8 cellular contexts compared by ENCODE assay signal in the genomic region with DNA sequence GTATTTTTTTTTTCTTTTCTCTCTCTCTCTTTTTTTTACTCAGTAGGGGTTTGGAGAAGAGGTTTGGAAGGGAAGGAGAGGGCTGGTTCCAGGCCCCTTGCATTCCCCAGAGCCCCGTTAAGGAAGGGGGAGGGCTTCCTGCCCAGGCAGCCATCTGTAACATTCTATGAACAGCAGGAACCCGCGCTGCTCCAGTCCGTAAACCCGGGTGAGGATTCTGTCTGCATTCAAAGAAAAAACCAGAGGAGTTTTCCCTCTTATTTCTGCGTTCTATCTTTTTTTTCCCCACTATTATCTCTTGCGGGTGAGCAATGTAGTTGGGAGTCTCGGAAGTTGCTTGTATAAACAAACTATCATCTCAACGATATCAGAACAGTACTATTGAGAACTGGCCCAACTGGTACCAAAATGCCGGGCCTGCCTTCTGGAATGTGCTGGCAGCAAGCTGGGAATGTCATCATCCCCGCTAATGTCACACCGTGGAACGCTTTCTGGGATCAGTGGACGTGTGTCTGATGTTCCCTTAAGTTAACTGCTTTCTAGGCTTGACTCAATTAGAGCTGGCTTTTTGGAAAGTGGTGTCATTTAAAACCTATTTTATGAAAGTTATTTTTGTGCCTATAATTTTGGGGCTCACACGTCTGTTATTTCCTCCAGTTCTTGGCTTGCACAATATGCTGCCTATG.
DNase-seq lines count a peak whose midpoint lies in the region; ATAC-seq and TF ChIP-seq lines count a peak whose summit lies in the region.

No MANE protein-coding gene starts in this region.

- no peaks in the 10 kb centered on the region for H3K27me3 ChIP-seq in body of pancreas
- H3K27me3 ChIP-seq in iPS-20b (ENCODE audit: insufficient read depth, low read length): no peaks in the 10 kb centered on the region

- H3K27ac ChIP-seq in body of pancreas (peak overlapping the region in 1 of 4 donors; percentile 12), iPS-20b (ENCODE audit: low read length) (no peak overlapping the region), skin epidermis (peak overlapping the region in 17 of 21 experiments; percentile 8 to 79 (median 43))

- H3K4me3 ChIP-seq in body of pancreas (no peak overlapping the region), iPS-20b (ENCODE audit: low read length) (peak overlapping the region; percentile 47; the same call in 1 of the 2 replicates), skin epidermis (peak overlapping the region in 4 of 7 experiments; percentile 9 to 12 (median 10))

- DNase-seq in GM03348 (ENCODE audit: low spot score) (peak; percentile 48), body of pancreas (peak in 3 of 4 donors; percentile 13 to 19 (median 18))
- DNase-seq in central memory CD4-positive, alpha-beta T cell: no peak

- no peaks in the 10 kb centered on the region for H3K36me3 ChIP-seq in body of pancreas (replicated peaks in 1 of 2; ENCODE audit: insufficient read depth in 1 of 2, low read depth in 2 of 2)
- no peaks in the 10 kb centered on the region for H3K36me3 ChIP-seq in iPS-20b (ENCODE audit: insufficient read depth, low read depth, low read length)

- H3K4me1 ChIP-seq in body of pancreas: no peaks in the 10 kb centered on the region
- H3K4me1 ChIP-seq in iPS-20b (ENCODE audit: insufficient read depth, low read length): peaks cover 15% of the 10 kb centered on the region; the same call in 1 of the 2 replicates

- H3K9me3 ChIP-seq in body of pancreas (no peaks in the 10 kb centered on the region), iPS-20b (ENCODE audit: insufficient read depth, low read depth, low read length) (no peaks in the 10 kb centered on the region)

- no peak for TF ChIP-seq POLR2A in body of pancreas (IDR thresholded peaks at IDR 0.05)

- WGBS in body of pancreas, 2 donors: 20 to 26% methylated on average over 15 of the region's 15 CpGs

- no peak for TF ChIP-seq CTCF in body of pancreas (IDR thresholded peaks at IDR 0.05)

- H3K9ac ChIP-seq in iPS-20b (ENCODE audit: low read depth, low read length): peak overlapping the region; percentile 38; the same call in 1 of the 2 replicates

- intact Hi-C loops in body of pancreas (cut with DNase I): no loop called here

- ATAC-seq in body of pancreas: peak; percentile 47
- no peak for ATAC-seq in HG02642 (IDR thresholded peaks at IDR 0.05; ENCODE audit: poor library complexity, unreplicated experiment)
- no peak for ATAC-seq in GM18517 (IDR thresholded peaks at IDR 0.05; ENCODE audit: unreplicated experiment)
- no peak for ATAC-seq in HG03457 (IDR thresholded peaks at IDR 0.05; ENCODE audit: unreplicated experiment)

Comparison
In these comparisons a context has a peak if more than half of its experiments do, and no peak if none do; other contexts are left out.
1. H3K4me3 ChIP-seq: peak in iPS-20b (single experiment) and skin epidermis (4 of 7); none in body of pancreas (0 of 2).